8 cellular contexts compared by ENCODE assay signal in the genomic region with DNA sequence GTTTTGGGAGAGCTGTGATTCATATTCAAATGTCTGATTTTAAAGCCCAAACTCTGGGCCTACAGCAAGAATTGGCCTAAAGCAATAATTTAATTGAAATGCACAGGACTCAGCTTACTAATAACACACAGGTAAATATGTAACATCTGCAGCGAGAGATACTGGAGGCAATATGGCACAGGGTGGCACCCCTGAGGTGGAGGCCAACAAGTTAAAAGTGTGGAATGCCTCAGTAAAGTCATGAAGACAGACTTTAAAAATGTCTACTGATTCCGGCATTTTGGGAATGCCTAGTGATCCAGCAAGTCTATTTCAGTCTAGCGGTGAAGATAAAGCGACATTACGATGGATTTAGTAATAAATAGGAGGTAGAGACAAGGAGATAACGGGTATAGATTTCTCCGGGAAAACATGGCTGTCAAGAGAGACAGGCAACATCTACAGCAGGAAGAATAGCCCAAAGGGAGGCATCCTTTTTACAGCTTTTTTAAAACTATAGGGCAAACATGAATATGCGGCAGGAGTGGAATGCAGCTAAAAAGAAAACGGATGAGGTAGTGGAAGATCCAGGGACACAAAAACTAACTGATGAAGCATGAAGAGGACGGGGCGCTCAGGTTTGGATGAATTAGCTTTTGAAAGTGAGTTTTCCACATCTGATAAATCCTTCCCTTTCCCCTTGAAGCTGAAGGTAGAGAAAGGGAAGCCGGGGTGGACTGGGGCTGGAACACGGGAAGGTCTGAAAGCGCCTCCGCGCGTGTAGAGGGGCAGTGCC. TPM values are rescaled to one million over a fixed set of nuclear protein-coding genes. Genes with fewer than 3 reads are reported as not detected.
DNase-seq lines count a peak whose midpoint lies in the region; ATAC-seq and TF ChIP-seq lines count a peak whose summit lies in the region.

No MANE protein-coding gene starts in this region.

- H3K4me3 Mint-ChIP-seq in Caco-2 (ENCODE audit: unreplicated experiment), result peak overlapping the region; percentile 83

- H3K27me3 ChIP-seq in Caco-2 (replicated peaks; ENCODE audit: control insufficient read depth, insufficient read depth, low read length) (no peaks in the 10 kb centered on the region), neuron (ENCODE audit: insufficient read depth, low read length) (no peaks in the 10 kb centered on the region)
- H3K27me3 ChIP-seq in effector memory CD4-positive, alpha-beta T cell (replicated peaks; ENCODE audit: control insufficient read depth, insufficient read depth, low read length, poor library complexity, severe bottlenecking), result no peaks in the 10 kb centered on the region

- H3K36me3 Mint-ChIP-seq in Caco-2 (ENCODE audit: insufficient read depth, unreplicated experiment), result peaks cover 20% of the 10 kb centered on the region

- no peak for ATAC-seq in HG02571 (IDR thresholded peaks at IDR 0.05; ENCODE audit: unreplicated experiment)

- BruUV-seq in Caco-2 (replicated peaks; lab: Mats Ljungman, UMichigan), result TSS peak; percentile 28

- peaks cover 8% of the 10 kb centered on the region; the same call in 1 of the 2 replicates for H3K4me1 ChIP-seq in Caco-2
- peaks cover 10% of the 10 kb centered on the region for H3K4me1 ChIP-seq in effector memory CD4-positive, alpha-beta T cell (ENCODE audit: control insufficient read depth, insufficient read depth, low read length, poor library complexity, severe bottlenecking)
- peaks cover 8% of the 10 kb centered on the region for H3K4me1 ChIP-seq in neuron (ENCODE audit: insufficient read depth, low read length)

- TF ChIP-seq CTCF in Caco-2 (IDR thresholded peaks at IDR 0.05; ENCODE audit: insufficient read depth in 1 of 2, low read depth in 1 of 2, low read length in 1 of 2, severe bottlenecking in 1 of 2, unreplicated experiment in 1 of 2), result no peak

- H3K27me3 Mint-ChIP-seq in Caco-2 (ENCODE audit: insufficient read depth, unreplicated experiment), result no peaks in the 10 kb centered on the region

- H3K9me3 ChIP-seq in Caco-2 (no peaks in the 10 kb centered on the region), neuron (ENCODE audit: low read length) (no peaks in the 10 kb centered on the region)
- H3K9me3 ChIP-seq in effector memory CD4-positive, alpha-beta T cell (ENCODE audit: control insufficient read depth, low read length), result no peaks in the 10 kb centered on the region

- H2AFZ ChIP-seq in neuron (ENCODE audit: low read depth, low read length), result peak overlapping the region; percentile 97

- H3K36me3 ChIP-seq in Caco-2 (ENCODE audit: control insufficient read depth, insufficient read depth, low read length) (no peaks in the 10 kb centered on the region), neuron (ENCODE audit: insufficient read depth, low read length) (no peaks in the 10 kb centered on the region)
- no peaks in the 10 kb centered on the region for H3K36me3 ChIP-seq in effector memory CD4-positive, alpha-beta T cell (ENCODE audit: control insufficient read depth, insufficient read depth, low read length)

- H3K4me3 ChIP-seq in Caco-2 (ENCODE audit: low read depth, low read length) (peak overlapping the region; percentile 100), neuron (ENCODE audit: low read length) (peak overlapping the region; percentile 64)
- H3K4me3 ChIP-seq in effector memory CD4-positive, alpha-beta T cell (ENCODE audit: insufficient read depth, low read depth, low read length, poor library complexity, severe bottlenecking), result peak overlapping the region; percentile 96

- H3K27ac ChIP-seq in effector memory CD4-positive, alpha-beta T cell (ENCODE audit: insufficient read depth, low read length, poor library complexity, severe bottlenecking), result no peak overlapping the region

- POLR2A ChIA-PET in Caco-2 (lab: Charles Lee), result no interaction called here

- peak overlapping the region; percentile 96 for H3K27ac Mint-ChIP-seq in Caco-2 (ENCODE audit: unreplicated experiment)

- CTCF ChIA-PET in Caco-2 (lab: Charles Lee), result interaction anchor here (0.7 kb wide), 1 partner anchor 14 kb away, joined by 7 read pairs; no protein-coding TSS in a partner anchor

- H3K9me3 Mint-ChIP-seq in Caco-2 (ENCODE audit: unreplicated experiment), result peaks cover 10% of the 10 kb centered on the region

- DNase-seq in Caco-2, result no peak
- peak; percentile 32 for DNase-seq in LoVo (ENCODE audit: low spot score)
- DNase-seq in effector memory CD4-positive, alpha-beta T cell, result no peak
- DNase-seq in NCI-H1436 treated with DMSO at 0.1 percent for 48 hours (lab: John Stamatoyannopoulos, UW), result no peak
- DNase-seq in DMS153 treated with DMSO at 0.1 percent for 48 hours (lab: John Stamatoyannopoulos, UW; ENCODE audit: unreplicated experiment), result no peak
- DNase-seq in COR-L47 (lab: John Stamatoyannopoulos, UW), result no peak

- intact Hi-C loops in Caco-2 (cut with micrococcal nuclease; ENCODE audit: unreplicated experiment), result loop anchor here (2.0 kb wide), 2 partner anchors 72 to 152 kb away; no protein-coding TSS in a partner anchor

- peaks cover 17% of the 10 kb centered on the region for H3K4me1 Mint-ChIP-seq in Caco-2 (ENCODE audit: low read depth, unreplicated experiment)

RNA-seq across cellular contexts. Expression of a gene that starts 1.2 kb away (rescaled TPM):
- 9.3 and 10.1 TPM in 2 replicates for total RNA-seq in Caco-2 (2022)

RNA-seq across cellular contexts. Expression of a gene that starts 37.3 kb away (rescaled TPM):
- 11.2 and 13.6 TPM in 2 replicates for total RNA-seq in Caco-2 (2022)
